ENCODE assay signal across 8 cellular contexts in the genomic region with DNA sequence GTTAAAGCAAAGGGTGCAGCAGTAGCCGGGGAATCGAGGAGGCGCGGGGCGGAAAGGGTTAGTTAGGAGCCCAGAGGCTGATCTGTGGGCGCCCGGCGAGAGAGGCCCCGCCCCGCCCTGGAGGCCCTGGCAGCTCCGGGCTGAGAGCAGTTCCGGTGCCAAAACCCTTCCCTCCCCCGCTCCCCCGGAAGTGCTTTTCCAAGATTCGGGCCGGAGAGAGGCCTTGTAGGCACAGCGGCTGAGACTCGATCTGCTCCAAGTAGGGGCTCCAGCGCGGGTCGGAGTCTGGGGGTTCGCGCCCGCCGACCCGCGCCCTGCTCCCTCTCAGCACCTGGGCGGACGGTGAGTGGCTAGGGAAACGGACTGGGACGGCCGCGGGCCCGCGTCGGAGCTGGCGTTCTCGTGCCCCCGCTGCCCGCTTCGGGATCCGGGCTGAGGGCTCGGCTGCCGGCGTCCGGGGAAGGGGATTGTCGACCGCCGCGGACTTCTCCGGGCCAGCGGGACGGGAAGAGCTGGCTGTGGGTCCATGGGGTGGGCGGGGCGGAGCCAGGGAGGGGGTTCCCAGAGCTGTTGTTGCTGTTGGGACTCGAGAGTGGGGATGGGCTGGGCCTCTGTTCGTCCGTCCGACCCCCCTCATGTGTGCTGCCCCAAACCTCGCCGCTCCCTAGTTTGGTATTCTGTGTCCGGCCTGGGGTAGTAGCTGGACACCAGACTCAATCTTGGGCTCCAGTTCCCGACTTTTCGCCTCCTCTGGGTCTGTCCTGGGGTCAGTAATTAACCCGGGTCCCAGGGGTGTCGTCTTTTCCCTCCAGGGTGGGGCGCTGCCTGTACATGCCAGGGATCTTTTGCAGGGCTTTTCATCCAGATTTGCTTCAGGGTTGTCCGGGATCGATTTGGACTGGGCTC. TPM values are rescaled to one million over a fixed set of nuclear protein-coding genes. Genes with fewer than 3 reads are reported as not detected.
DNase-seq lines count a peak whose midpoint lies in the region; ATAC-seq and TF ChIP-seq lines count a peak whose summit lies in the region.

A gene with protein sequence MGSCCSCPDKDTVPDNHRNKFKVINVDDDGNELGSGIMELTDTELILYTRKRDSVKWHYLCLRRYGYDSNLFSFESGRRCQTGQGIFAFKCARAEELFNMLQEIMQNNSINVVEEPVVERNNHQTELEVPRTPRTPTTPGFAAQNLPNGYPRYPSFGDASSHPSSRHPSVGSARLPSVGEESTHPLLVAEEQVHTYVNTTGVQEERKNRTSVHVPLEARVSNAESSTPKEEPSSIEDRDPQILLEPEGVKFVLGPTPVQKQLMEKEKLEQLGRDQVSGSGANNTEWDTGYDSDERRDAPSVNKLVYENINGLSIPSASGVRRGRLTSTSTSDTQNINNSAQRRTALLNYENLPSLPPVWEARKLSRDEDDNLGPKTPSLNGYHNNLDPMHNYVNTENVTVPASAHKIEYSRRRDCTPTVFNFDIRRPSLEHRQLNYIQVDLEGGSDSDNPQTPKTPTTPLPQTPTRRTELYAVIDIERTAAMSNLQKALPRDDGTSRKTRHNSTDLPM (plus strand): TSS at position 200 of the 906 bp plus-strand sequence. CDS start 98,643 bp downstream, outside the sequence.

- H3K79me2 ChIP-seq in DOHH2 (ENCODE audit: control insufficient read depth, low read length) (peaks cover 53% of the 10 kb centered on the region), fibroblast of lung (ENCODE audit: control insufficient read depth, insufficient read depth, low read length) (peaks cover 52% of the 10 kb centered on the region)

- TF ChIP-seq POLR2A in Peyer's patch (IDR thresholded peaks at IDR 0.05) = peak; percentile 72 to 79

- H3K27ac ChIP-seq in DOHH2 (ENCODE audit: low read depth, low read length) (peak within 1 kb of the TSS; percentile 40; the same call in 1 of the 2 replicates), KOPT-K1 (ENCODE audit: low read depth, low read length, poor library complexity, severe bottlenecking) (peak within 1 kb of the TSS; percentile 83), Peyer's patch (peak within 1 kb of the TSS; percentile 82 to 86 (median 85)), fibroblast of lung (ENCODE audit: insufficient read depth, low read length) (peak within 1 kb of the TSS; percentile 88)

- H3K9me2 ChIP-seq in DOHH2 (replicated peaks; ENCODE audit: control insufficient read depth, low read length) = no peaks in the 10 kb centered on the region

- POLR2A ChIA-PET in naive thymus-derived CD8-positive, alpha-beta T cell (lab: Charles Lee) = interaction anchor here (0.8 to 1.9 kb wide), 8 partner anchors 13 to 141 kb away, joined by 3 to 23 read pairs (median 3); a partner anchor contains a TSS

- H3K4me3 Mint-ChIP-seq in activated T-helper 1 cell treated with anti-CD3 and anti-CD28 coated beads, Interleukin-12 subunit alpha, Interleukin-12 subunit beta, Interleukin-2, Interleukin-4 antibody, amounts not matched to agents 30 ng/mL and 10 ng/mL and 1 ng/mL, durations not matched to agents 14 hours and 24 hours and 36 hours = peak within 1 kb of the TSS; percentile 98
- peak within 1 kb of the TSS; percentile 96 to 100 (median 98) for H3K4me3 Mint-ChIP-seq in naive thymus-derived CD8-positive, alpha-beta T cell

- no peaks in the 10 kb centered on the region for H3K9me3 Mint-ChIP-seq in activated T-helper 1 cell treated with anti-CD3 and anti-CD28 coated beads, Interleukin-12 subunit alpha, Interleukin-12 subunit beta, Interleukin-2, Interleukin-4 antibody, amounts not matched to agents 30 ng/mL and 10 ng/mL and 1 ng/mL, durations not matched to agents 14 hours and 24 hours and 36 hours
- no peaks in the 10 kb centered on the region for H3K9me3 Mint-ChIP-seq in naive thymus-derived CD8-positive, alpha-beta T cell

- H3K9ac ChIP-seq in fibroblast of lung (ENCODE audit: insufficient read depth, low read length) = peak within 1 kb of the TSS; percentile 97

- H3K4me3 ChIP-seq in DOHH2 (ENCODE audit: low read length) = peak within 1 kb of the TSS; percentile 90
- H3K4me3 ChIP-seq in Peyer's patch = peak within 1 kb of the TSS; percentile 70 to 84 (median 83)
- H3K4me3 ChIP-seq in fibroblast of lung (replicated peaks in 1 of 4; ENCODE audit: control extremely low read depth in 1 of 4, insufficient read depth in 1 of 4, low read depth in 3 of 4, low read length in 4 of 4) = peak within 1 kb of the TSS; percentile 85 to 92 (median 86)

- TF ChIP-seq CTCF in DOHH2 (IDR thresholded peaks at IDR 0.05; ENCODE audit: low read depth, low read length, poor library complexity, severe bottlenecking) (peak; percentile 52), Peyer's patch (IDR thresholded peaks at IDR 0.05) (peak in 3 of 6 experiments; percentile 9 to 27 (median 14)), fibroblast of lung (conservative IDR thresholded peaks at IDR 0.05 in 1 of 2, IDR thresholded peaks at IDR 0.05 in 1 of 2; ENCODE audit: low read depth in 1 of 2, low read length in 2 of 2) (peak; percentile 50 to 54)

- H3K27me3 Mint-ChIP-seq in activated T-helper 1 cell treated with anti-CD3 and anti-CD28 coated beads, Interleukin-12 subunit alpha, Interleukin-12 subunit beta, Interleukin-2, Interleukin-4 antibody, amounts not matched to agents 30 ng/mL and 10 ng/mL and 1 ng/mL, durations not matched to agents 14 hours and 24 hours and 36 hours (ENCODE audit: insufficient read depth) = no peaks in the 10 kb centered on the region
- no peaks in the 10 kb centered on the region for H3K27me3 Mint-ChIP-seq in naive thymus-derived CD8-positive, alpha-beta T cell

- peak; percentile 89 for ATAC-seq in GM21786 (IDR thresholded peaks at IDR 0.05; ENCODE audit: unreplicated experiment)
- ATAC-seq in naive thymus-derived CD8-positive, alpha-beta T cell = peak; percentile 98

- H3K4me1 ChIP-seq in DOHH2 (ENCODE audit: control insufficient read depth, low read length) = peaks cover 40% of the 10 kb centered on the region
- H3K4me1 ChIP-seq in Peyer's patch = peaks cover 0 to 38% (median 9%) of the 10 kb centered on the region in 4 donors
- peaks cover 8% of the 10 kb centered on the region for H3K4me1 ChIP-seq in fibroblast of lung (ENCODE audit: control insufficient read depth, extremely low read depth, insufficient read depth, low read length)

- DNase-seq in Peyer's patch = peak; percentile 85 to 95 (median 93)
- DNase-seq in activated T-helper 1 cell treated with anti-CD3 and anti-CD28 coated beads, Interleukin-12 subunit alpha, Interleukin-12 subunit beta, Interleukin-2, Interleukin-4 antibody, amounts not matched to agents 30 ng/mL and 10 ng/mL and 1 ng/mL, durations not matched to agents 14 hours and 24 hours and 36 hours (ENCODE audit: low spot score) = peak; percentile 79
- peak; percentile 89 to 90 for DNase-seq in fibroblast of lung (ENCODE audit: low read depth in 2 of 2)
- peak; percentile 72 to 89 (median 81) for DNase-seq in naive thymus-derived CD8-positive, alpha-beta T cell
- peak; percentile 68 to 79 (median 74) for DNase-seq in stimulated activated naive CD4-positive, alpha-beta T cell (lab: John Stamatoyannopoulos, UW)

- H3K27me3 ChIP-seq in DOHH2 (ENCODE audit: control insufficient read depth, low read length) (no peaks in the 10 kb centered on the region), Peyer's patch (no peaks in the 10 kb centered on the region), fibroblast of lung (ENCODE audit: control insufficient read depth, insufficient read depth, low read length) (no peaks in the 10 kb centered on the region)

- H3K9me3 ChIP-seq in DOHH2 (ENCODE audit: control insufficient read depth, insufficient read depth, low read length) (no peaks in the 10 kb centered on the region), KOPT-K1 (ENCODE audit: insufficient read depth, low read length, poor library complexity, severe bottlenecking) (no peaks in the 10 kb centered on the region), Peyer's patch (no peaks in the 10 kb centered on the region), fibroblast of lung (ENCODE audit: control insufficient read depth, insufficient read depth, low read depth, low read length) (no peaks in the 10 kb centered on the region)

- H3K36me3 Mint-ChIP-seq in activated T-helper 1 cell treated with anti-CD3 and anti-CD28 coated beads, Interleukin-12 subunit alpha, Interleukin-12 subunit beta, Interleukin-2, Interleukin-4 antibody, amounts not matched to agents 30 ng/mL and 10 ng/mL and 1 ng/mL, durations not matched to agents 14 hours and 24 hours and 36 hours (ENCODE audit: low read depth) = peaks cover 11% of the 10 kb centered on the region
- H3K36me3 Mint-ChIP-seq in naive thymus-derived CD8-positive, alpha-beta T cell = peaks cover 0 to 5% (median 0%) of the 10 kb centered on the region in 3 donors

- peak within 1 kb of the TSS; percentile 79 for H2AFZ ChIP-seq in fibroblast of lung (ENCODE audit: low read length)

- peak within 1 kb of the TSS; percentile 97 for H3K27ac Mint-ChIP-seq in activated T-helper 1 cell treated with anti-CD3 and anti-CD28 coated beads, Interleukin-12 subunit alpha, Interleukin-12 subunit beta, Interleukin-2, Interleukin-4 antibody, amounts not matched to agents 30 ng/mL and 10 ng/mL and 1 ng/mL, durations not matched to agents 14 hours and 24 hours and 36 hours
- H3K27ac Mint-ChIP-seq in naive thymus-derived CD8-positive, alpha-beta T cell = peak within 1 kb of the TSS; percentile 93 to 100 (median 97)

- H4K20me1 ChIP-seq in DOHH2 (ENCODE audit: control insufficient read depth, insufficient read depth, low read depth, low read length) (peaks cover 11% of the 10 kb centered on the region), fibroblast of lung (ENCODE audit: control insufficient read depth, extremely low read depth, insufficient read depth, low read length) (no peaks in the 10 kb centered on the region)

- H3K36me3 ChIP-seq in DOHH2 (ENCODE audit: control insufficient read depth, low read length) (peaks cover 5% of the 10 kb centered on the region), KOPT-K1 (ENCODE audit: insufficient read depth, low read length) (0 out of 2 replicates have a peak, but pooled peaks cover 4% of the 10 kb centered on the region), Peyer's patch (no peaks in the 10 kb centered on the region), fibroblast of lung (ENCODE audit: control insufficient read depth, insufficient read depth, low read length) (no peaks in the 10 kb centered on the region)

- peak within 1 kb of the TSS; percentile 89 for H3K4me2 ChIP-seq in DOHH2 (ENCODE audit: low read length)
- peak within 1 kb of the TSS; percentile 86 for H3K4me2 ChIP-seq in fibroblast of lung (ENCODE audit: extremely low read depth, insufficient read depth, low read length)

- intact Hi-C loops in activated T-helper 1 cell treated with anti-CD3 and anti-CD28 coated beads, Interleukin-12 subunit alpha, Interleukin-12 subunit beta, Interleukin-2, Interleukin-4 antibody, amounts not matched to agents 30 ng/mL and 10 ng/mL and 1 ng/mL, durations not matched to agents 14 hours and 24 hours and 36 hours (cut with micrococcal nuclease) = loop anchor here (1.0 to 5.0 kb wide), 8 partner anchors 64 to 897 kb away; a partner anchor contains a TSS

- H3F3A ChIP-seq in DOHH2 (ENCODE audit: control insufficient read depth, insufficient read depth) = peaks cover 3% of the 10 kb centered on the region; the same call in 1 of the 2 replicates

- H3K4me1 Mint-ChIP-seq in activated T-helper 1 cell treated with anti-CD3 and anti-CD28 coated beads, Interleukin-12 subunit alpha, Interleukin-12 subunit beta, Interleukin-2, Interleukin-4 antibody, amounts not matched to agents 30 ng/mL and 10 ng/mL and 1 ng/mL, durations not matched to agents 14 hours and 24 hours and 36 hours (ENCODE audit: low read depth) = peaks cover 50% of the 10 kb centered on the region
- peaks cover 31 to 75% (median 47%) of the 10 kb centered on the region in 4 donors for H3K4me1 Mint-ChIP-seq in naive thymus-derived CD8-positive, alpha-beta T cell

RNA-seq across cellular contexts. Expression of the gene that starts here (rescaled TPM):
- 10 to 100 TPM; 14.6 to 64.4 (median 43.2) TPM for total RNA-seq in Peyer's patch
- 13.1 and 13.7 TPM in 2 replicates for total RNA-seq in activated T-helper 1 cell treated with anti-CD3 and anti-CD28 coated beads, Interleukin-12 subunit alpha, Interleukin-12 subunit beta, Interleukin-2, Interleukin-4 antibody, amounts not matched to agents 30 ng/mL and 10 ng/mL and 1 ng/mL, durations not matched to agents 14 hours and 24 hours and 36 hours
- 41.3 and 45.9 TPM in 2 replicates for total RNA-seq in fibroblast of lung
- polyA plus RNA-seq in fibroblast of lung = 22.7 and 37.1 TPM in 2 replicates
- polyA plus RNA-seq in fibroblast of lung (2012) = 11.7 and 18.7 TPM in 2 replicates
- polyA minus RNA-seq in fibroblast of lung (ENCODE audit: low replicate concordance) = 6.7 and 8.2 TPM in 2 replicates
- total RNA-seq in naive thymus-derived CD8-positive, alpha-beta T cell = 10 to 100 TPM; 27.2 to 33.5 TPM
- 10 to 100 TPM; 11.1 to 12.3 (median 11.6) TPM for polyA plus RNA-seq in naive thymus-derived CD8-positive, alpha-beta T cell

Comparison
In these comparisons a context has a peak if more than half of its experiments do, and no peak if none do; other contexts are left out.
1. Peak in every context shown above with its lines: DNase-seq, ATAC-seq, H3K4me3 ChIP-seq and H3K27ac ChIP-seq.